1 cellular context compared by ENCODE assay signal in the genomic region with DNA sequence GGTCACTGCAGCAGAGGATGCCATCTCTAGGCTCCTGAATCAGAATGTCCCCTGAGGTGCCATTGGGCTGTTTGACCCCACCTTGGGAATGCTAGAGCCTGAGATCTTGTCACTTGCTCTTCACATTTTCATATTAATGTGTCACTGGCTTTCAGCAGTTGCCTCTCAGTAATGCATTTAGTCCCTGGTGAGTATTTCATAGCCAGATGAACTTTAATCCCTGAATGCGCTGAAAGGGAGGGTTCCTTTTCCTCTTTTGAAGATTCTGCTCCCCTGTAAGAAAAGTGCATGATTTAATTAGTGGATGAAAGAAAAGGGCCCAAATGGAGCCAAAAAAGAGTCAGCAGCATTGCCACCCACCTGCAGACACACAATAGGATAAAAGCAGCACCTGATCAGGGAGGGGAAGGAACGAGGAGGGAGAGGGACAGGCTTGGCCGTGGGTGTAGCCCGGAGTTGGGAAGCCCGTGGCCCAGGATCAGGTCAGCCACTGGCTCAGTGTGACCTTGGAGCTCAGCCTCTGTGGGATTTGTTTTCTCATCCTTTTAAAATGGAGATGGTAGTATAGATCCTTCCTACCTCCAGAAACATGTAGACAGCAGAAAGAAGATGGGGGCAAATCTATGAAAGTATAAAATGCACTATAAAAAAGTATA.
TF ChIP-seq lines count a peak whose summit lies in the region.

No MANE protein-coding gene starts in this region.

TF ChIP-seq in GM23338, 12 proteins besides CTCF, POLR2A, EP300 and RAD21:
- TF ChIP-seq, protein P1, sequence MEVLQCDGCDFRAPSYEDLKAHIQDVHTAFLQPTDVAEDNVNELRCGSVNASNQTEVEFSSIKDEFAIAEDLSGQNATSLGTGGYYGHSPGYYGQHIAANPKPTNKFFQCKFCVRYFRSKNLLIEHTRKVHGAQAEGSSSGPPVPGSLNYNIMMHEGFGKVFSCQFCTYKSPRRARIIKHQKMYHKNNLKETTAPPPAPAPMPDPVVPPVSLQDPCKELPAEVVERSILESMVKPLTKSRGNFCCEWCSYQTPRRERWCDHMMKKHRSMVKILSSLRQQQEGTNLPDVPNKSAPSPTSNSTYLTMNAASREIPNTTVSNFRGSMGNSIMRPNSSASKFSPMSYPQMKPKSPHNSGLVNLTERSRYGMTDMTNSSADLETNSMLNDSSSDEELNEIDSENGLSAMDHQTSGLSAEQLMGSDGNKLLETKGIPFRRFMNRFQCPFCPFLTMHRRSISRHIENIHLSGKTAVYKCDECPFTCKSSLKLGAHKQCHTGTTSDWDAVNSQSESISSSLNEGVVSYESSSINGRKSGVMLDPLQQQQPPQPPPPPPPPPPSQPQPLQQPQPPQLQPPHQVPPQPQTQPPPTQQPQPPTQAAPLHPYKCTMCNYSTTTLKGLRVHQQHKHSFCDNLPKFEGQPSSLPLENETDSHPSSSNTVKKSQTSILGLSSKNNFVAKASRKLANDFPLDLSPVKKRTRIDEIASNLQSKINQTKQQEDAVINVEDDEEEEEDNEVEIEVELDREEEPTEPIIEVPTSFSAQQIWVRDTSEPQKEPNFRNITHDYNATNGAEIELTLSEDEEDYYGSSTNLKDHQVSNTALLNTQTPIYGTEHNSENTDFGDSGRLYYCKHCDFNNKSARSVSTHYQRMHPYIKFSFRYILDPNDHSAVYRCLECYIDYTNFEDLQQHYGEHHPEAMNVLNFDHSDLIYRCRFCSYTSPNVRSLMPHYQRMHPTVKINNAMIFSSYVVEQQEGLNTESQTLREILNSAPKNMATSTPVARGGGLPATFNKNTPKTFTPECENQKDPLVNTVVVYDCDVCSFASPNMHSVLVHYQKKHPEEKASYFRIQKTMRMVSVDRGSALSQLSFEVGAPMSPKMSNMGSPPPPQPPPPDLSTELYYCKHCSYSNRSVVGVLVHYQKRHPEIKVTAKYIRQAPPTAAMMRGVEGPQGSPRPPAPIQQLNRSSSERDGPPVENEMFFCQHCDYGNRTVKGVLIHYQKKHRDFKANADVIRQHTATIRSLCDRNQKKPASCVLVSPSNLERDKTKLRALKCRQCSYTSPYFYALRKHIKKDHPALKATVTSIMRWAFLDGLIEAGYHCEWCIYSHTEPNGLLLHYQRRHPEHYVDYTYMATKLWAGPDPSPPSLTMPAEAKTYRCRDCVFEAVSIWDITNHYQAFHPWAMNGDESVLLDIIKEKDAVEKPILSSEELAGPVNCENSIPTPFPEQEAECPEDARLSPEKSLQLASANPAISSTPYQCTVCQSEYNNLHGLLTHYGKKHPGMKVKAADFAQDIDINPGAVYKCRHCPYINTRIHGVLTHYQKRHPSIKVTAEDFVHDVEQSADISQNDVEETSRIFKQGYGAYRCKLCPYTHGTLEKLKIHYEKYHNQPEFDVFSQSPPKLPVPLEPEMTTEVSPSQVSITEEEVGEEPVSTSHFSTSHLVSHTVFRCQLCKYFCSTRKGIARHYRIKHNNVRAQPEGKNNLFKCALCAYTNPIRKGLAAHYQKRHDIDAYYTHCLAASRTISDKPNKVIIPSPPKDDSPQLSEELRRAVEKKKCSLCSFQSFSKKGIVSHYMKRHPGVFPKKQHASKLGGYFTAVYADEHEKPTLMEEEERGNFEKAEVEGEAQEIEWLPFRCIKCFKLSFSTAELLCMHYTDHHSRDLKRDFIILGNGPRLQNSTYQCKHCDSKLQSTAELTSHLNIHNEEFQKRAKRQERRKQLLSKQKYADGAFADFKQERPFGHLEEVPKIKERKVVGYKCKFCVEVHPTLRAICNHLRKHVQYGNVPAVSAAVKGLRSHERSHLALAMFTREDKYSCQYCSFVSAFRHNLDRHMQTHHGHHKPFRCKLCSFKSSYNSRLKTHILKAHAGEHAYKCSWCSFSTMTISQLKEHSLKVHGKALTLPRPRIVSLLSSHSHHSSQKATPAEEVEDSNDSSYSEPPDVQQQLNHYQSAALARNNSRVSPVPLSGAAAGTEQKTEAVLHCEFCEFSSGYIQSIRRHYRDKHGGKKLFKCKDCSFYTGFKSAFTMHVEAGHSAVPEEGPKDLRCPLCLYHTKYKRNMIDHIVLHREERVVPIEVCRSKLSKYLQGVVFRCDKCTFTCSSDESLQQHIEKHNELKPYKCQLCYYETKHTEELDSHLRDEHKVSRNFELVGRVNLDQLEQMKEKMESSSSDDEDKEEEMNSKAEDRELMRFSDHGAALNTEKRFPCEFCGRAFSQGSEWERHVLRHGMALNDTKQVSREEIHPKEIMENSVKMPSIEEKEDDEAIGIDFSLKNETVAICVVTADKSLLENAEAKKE (CRISPR knock-in tag; IDR thresholded peaks at IDR 0.05): no peak
- TF ChIP-seq STAT1 (IDR thresholded peaks at IDR 0.05; ENCODE audit: unreplicated experiment): no peak
- TF ChIP-seq, protein P2, sequence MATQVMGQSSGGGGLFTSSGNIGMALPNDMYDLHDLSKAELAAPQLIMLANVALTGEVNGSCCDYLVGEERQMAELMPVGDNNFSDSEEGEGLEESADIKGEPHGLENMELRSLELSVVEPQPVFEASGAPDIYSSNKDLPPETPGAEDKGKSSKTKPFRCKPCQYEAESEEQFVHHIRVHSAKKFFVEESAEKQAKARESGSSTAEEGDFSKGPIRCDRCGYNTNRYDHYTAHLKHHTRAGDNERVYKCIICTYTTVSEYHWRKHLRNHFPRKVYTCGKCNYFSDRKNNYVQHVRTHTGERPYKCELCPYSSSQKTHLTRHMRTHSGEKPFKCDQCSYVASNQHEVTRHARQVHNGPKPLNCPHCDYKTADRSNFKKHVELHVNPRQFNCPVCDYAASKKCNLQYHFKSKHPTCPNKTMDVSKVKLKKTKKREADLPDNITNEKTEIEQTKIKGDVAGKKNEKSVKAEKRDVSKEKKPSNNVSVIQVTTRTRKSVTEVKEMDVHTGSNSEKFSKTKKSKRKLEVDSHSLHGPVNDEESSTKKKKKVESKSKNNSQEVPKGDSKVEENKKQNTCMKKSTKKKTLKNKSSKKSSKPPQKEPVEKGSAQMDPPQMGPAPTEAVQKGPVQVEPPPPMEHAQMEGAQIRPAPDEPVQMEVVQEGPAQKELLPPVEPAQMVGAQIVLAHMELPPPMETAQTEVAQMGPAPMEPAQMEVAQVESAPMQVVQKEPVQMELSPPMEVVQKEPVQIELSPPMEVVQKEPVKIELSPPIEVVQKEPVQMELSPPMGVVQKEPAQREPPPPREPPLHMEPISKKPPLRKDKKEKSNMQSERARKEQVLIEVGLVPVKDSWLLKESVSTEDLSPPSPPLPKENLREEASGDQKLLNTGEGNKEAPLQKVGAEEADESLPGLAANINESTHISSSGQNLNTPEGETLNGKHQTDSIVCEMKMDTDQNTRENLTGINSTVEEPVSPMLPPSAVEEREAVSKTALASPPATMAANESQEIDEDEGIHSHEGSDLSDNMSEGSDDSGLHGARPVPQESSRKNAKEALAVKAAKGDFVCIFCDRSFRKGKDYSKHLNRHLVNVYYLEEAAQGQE (IDR thresholded peaks at IDR 0.05; ENCODE audit: unreplicated experiment): no peak
- TF ChIP-seq, protein P3, sequence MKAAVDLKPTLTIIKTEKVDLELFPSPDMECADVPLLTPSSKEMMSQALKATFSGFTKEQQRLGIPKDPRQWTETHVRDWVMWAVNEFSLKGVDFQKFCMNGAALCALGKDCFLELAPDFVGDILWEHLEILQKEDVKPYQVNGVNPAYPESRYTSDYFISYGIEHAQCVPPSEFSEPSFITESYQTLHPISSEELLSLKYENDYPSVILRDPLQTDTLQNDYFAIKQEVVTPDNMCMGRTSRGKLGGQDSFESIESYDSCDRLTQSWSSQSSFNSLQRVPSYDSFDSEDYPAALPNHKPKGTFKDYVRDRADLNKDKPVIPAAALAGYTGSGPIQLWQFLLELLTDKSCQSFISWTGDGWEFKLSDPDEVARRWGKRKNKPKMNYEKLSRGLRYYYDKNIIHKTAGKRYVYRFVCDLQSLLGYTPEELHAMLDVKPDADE (IDR thresholded peaks at IDR 0.05): no peak
- TF ChIP-seq ZNF114 (CRISPR knock-in tag; IDR thresholded peaks at IDR 0.05): no peak
- TF ChIP-seq CREB1 (CRISPR knock-in tag; IDR thresholded peaks at IDR 0.05; ENCODE audit: low read depth): no peak
- no peak for TF ChIP-seq EZH2phosphoT487 (IDR thresholded peaks at IDR 0.05; ENCODE audit: unreplicated experiment)
- no peak for TF ChIP-seq NANOG (IDR thresholded peaks at IDR 0.05; ENCODE audit: borderline replicate concordance)
- no peak for TF ChIP-seq ZNF331 (CRISPR knock-in tag; IDR thresholded peaks at IDR 0.05; ENCODE audit: low read depth)
- TF ChIP-seq JUNB (IDR thresholded peaks at IDR 0.05; ENCODE audit: unreplicated experiment): no peak
- no peak for TF ChIP-seq POLR2AphosphoS5 (IDR thresholded peaks at IDR 0.05; ENCODE audit: low read depth)
- TF ChIP-seq EZH2 (IDR thresholded peaks at IDR 0.05; ENCODE audit: low read depth, unreplicated experiment): no peak
